In genomic region chr18:11872479-11873136, GRCh38 we compare ENCODE assay signal across 1 cellular context.
TF ChIP-seq lines count a peak whose summit lies in the region.

No MANE protein-coding gene starts in this region.

TF ChIP-seq in K562, 482 proteins besides CTCF, POLR2A, EP300 and RAD21 (continued from another document):
- TF ChIP-seq DEAF1 (CRISPR knock-in tag; IDR thresholded peaks at IDR 0.05) (peak; percentile 46; the same call in 1 of the 2 replicates), YY1 (IDR thresholded peaks at IDR 0.05; ENCODE audit: borderline replicate concordance in 1 of 3, control insufficient read depth in 1 of 3, extremely low read depth in 1 of 3, insufficient read depth in 3 of 3, insufficient read length in 1 of 3, insufficient replicate concordance in 2 of 3, low read depth in 1 of 3, low read length in 2 of 3) (peak in 1 of 3 experiments; percentile 83), ZBTB43 (CRISPR knock-in tag; IDR thresholded peaks at IDR 0.05) (no peak), ZBTB2 (IDR thresholded peaks at IDR 0.05) (no peak), MEIS2 (IDR thresholded peaks at IDR 0.05; ENCODE audit: partially characterized antibody) (peak; percentile 41), ARID2 (IDR thresholded peaks at IDR 0.05) (peak; percentile 95), MTA3 (IDR thresholded peaks at IDR 0.05; ENCODE audit: borderline replicate concordance) (peak; percentile 20; the same call in 1 of the 2 replicates), CC2D1A (IDR thresholded peaks at IDR 0.05) (peak; percentile 79), CUX1 (CRISPR knock-in tag; IDR thresholded peaks at IDR 0.05) (no peak), RB1 (IDR thresholded peaks at IDR 0.05; ENCODE audit: low read depth) (peak; percentile 38; the same call in 1 of the 2 replicates), SNIP1 (IDR thresholded peaks at IDR 0.05; ENCODE audit: low read depth) (no peak), RCOR1 (IDR thresholded peaks at IDR 0.05; ENCODE audit: borderline replicate concordance in 1 of 2, low read depth in 2 of 2, low read length in 2 of 2) (peak in 1 of 2 experiments; percentile 11; a peak in 1 of 4 replicates), ESRRA (IDR thresholded peaks at IDR 0.05; ENCODE audit: borderline replicate concordance, low read depth) (0 out of 2 replicates have a peak, but pooled peaks have one; percentile 41), PKNOX1 (IDR thresholded peaks at IDR 0.05) (peak; percentile 74), NR2C2 (CRISPR knock-in tag; IDR thresholded peaks at IDR 0.05) (no peak), NR2C2 (tag; IDR thresholded peaks at IDR 0.05) (0 out of 2 replicates have a peak, but pooled peaks have one; percentile 14)
